29 cellular contexts compared by ENCODE assay signal in genomic region chr2:223758131-223758840, GRCh38.
DNase-seq lines count a peak whose midpoint lies in the region; ATAC-seq, FAIRE-seq and TF ChIP-seq lines count a peak whose summit lies in the region.
"Had no signal": no experiment of that assay in that cellular context is flagged by ENCODE, and none has a peak within 500 bp of the region (broad histone marks: within the 10 kb centered on the region; RNA-seq: fewer than 3 reads in every experiment).

No MANE protein-coding gene starts in this region.

- peaks cover 21% of the 10 kb centered on the region for H3K4me1 Mint-ChIP-seq in stimulated activated memory B cell treated with anti-CD40 and anti-IgM and Interleukin-4, amounts not matched to agents 10 μg/mL and 1 μg/mL and 100 μg/mL, for 72 hours
- H3K4me1 Mint-ChIP-seq: activated T-helper 17 cell treated with anti-CD3 and anti-CD28 coated beads, Interleukin-2, amount 50 U/mL, for 72 hours had no signal

- peaks cover 53% of the 10 kb centered on the region for H3K4me1 ChIP-seq in A549
- peaks cover 30% of the 10 kb centered on the region for H3K4me1 ChIP-seq in Loucy (ENCODE audit: insufficient read depth, low read length, poor library complexity, severe bottlenecking)
- H3K4me1 ChIP-seq: ascending aorta, vagina had no signal

- CTCF ChIA-PET in A549 (lab: Yijun Ruan, JAX) (interaction anchor here (0.6 to 1.5 kb wide), 3 partner anchors 32 to 819 kb away, joined by 3 to 4 read pairs (median 4); no protein-coding TSS in a partner anchor), RWPE1 (lab: Yijun Ruan, JAX) (no interaction called here)

- intact Hi-C loops in left cardiac atrium (cut with DNase I) = no loop called here

- no peak for TF ChIP-seq CTCF in A549 (IDR thresholded peaks at IDR 0.05)
- no peak for TF ChIP-seq CTCF in Loucy (conservative IDR thresholded peaks at IDR 0.05; ENCODE audit: low read length)
- no peak for TF ChIP-seq CTCF in RWPE1 (conservative IDR thresholded peaks at IDR 0.05; ENCODE audit: low read depth)

- H3K27me3 ChIP-seq in Loucy (ENCODE audit: insufficient read depth, low read length, poor library complexity, severe bottlenecking) = no peaks in the 10 kb centered on the region
- H3K27me3 ChIP-seq: ascending aorta, BLaER1, heart left ventricle, left lung, ovary, vagina had no signal

- no peak for TF ChIP-seq RAD21 in A549 (conservative IDR thresholded peaks at IDR 0.05 in 1 of 2, IDR thresholded peaks at IDR 0.05 in 1 of 2)

- no peaks in the 10 kb centered on the region for H3F3A ChIP-seq in Loucy (ENCODE audit: low read depth)

- H3K9me3 Mint-ChIP-seq in stimulated activated memory B cell treated with anti-CD40 and anti-IgM and Interleukin-4, amounts not matched to agents 10 μg/mL and 1 μg/mL and 100 μg/mL, for 72 hours = no peaks in the 10 kb centered on the region
- H3K9me3 Mint-ChIP-seq: activated B cell treated with CpG ODN at 0.5 μM for 24 hours; activated naive CD8-positive, alpha-beta T cell treated with anti-CD3 and anti-CD28 coated beads for 36 hours; activated T-helper 17 cell treated with anti-CD3 and anti-CD28 coated beads, Interleukin-2, amount 50 U/mL, for 72 hours; dendritic cell treated with granulocyte-macrophage colony-stimulating factor and Interleukin-4, amounts not matched to agents 40 ng/mL and 50 ng/mL, for 4 days; naive thymus-derived CD8-positive, alpha-beta T cell had no signal

- POLR2A ChIA-PET in A549 (lab: Yijun Ruan, JAX) (no interaction called here), RWPE1 (lab: Yijun Ruan, JAX; ENCODE audit: low non-redundant PET) (no interaction called here)

- H3K27me3 Mint-ChIP-seq in stimulated activated memory B cell treated with anti-CD40 and anti-IgM and Interleukin-4, amounts not matched to agents 10 μg/mL and 1 μg/mL and 100 μg/mL, for 72 hours = no peaks in the 10 kb centered on the region
- H3K27me3 Mint-ChIP-seq: activated B cell treated with CpG ODN at 0.5 μM for 24 hours; activated naive CD8-positive, alpha-beta T cell treated with anti-CD3 and anti-CD28 coated beads for 36 hours; activated T-helper 17 cell treated with anti-CD3 and anti-CD28 coated beads, Interleukin-2, amount 50 U/mL, for 72 hours; dendritic cell treated with granulocyte-macrophage colony-stimulating factor and Interleukin-4, amounts not matched to agents 40 ng/mL and 50 ng/mL, for 4 days had no signal

- H3K79me2 ChIP-seq in Loucy (ENCODE audit: insufficient read depth, low read length) = peaks cover 4% of the 10 kb centered on the region; the same call in 1 of the 2 replicates

- DNase-seq in A549 (ENCODE audit: low read depth in 1 of 2, low spot score in 1 of 2) (no peak), RWPE1 (ENCODE audit: low spot score) (no peak), foreskin melanocyte (peak; percentile 62), left cardiac atrium (no peak), DMS 273 treated with DMSO at 0.1 percent for 48 hours (lab: John Stamatoyannopoulos, UW) (no peak)
- DNase-seq in effector CD4-positive, alpha-beta T cell = no peak
- DNase-seq: ACHN; activated B cell treated with CpG ODN at 0.5 μM for 24 hours; activated CD8-positive, alpha-beta memory T cell treated with anti-CD3 and anti-CD28 coated beads, Interleukin-2, amount 50 U/mL, for 4 hours; activated naive CD8-positive, alpha-beta T cell treated with anti-CD3 and anti-CD28 coated beads for 36 hours; central memory CD4-positive, alpha-beta T cell; H7; heart left ventricle; left lung; midbrain; naive thymus-derived CD8-positive, alpha-beta T cell; NCI-H526; ovary; Right ventricle myocardium superior; stimulated activated CD4-positive, alpha-beta T cell treated with anti-CD3 and anti-CD28 coated beads, Interleukin-12 subunit alpha, Interleukin-12 subunit beta, amount 100 ng/mL, for 4 hours; stimulated activated CD4-positive, alpha-beta T cell treated with anti-CD3 and anti-CD28 coated beads, Interleukin-4, amount 100 ng/mL, for 24 hours; stimulated activated naive CD4-positive, alpha-beta T cell had no signal

- FAIRE-seq in A549 (lab: Jason Lieb, UNC) = no peak

- no peaks in the 10 kb centered on the region for H3K9me3 ChIP-seq in A549
- no peaks in the 10 kb centered on the region for H3K9me3 ChIP-seq in Loucy (ENCODE audit: insufficient read depth, low read depth, low read length)
- H3K9me3 ChIP-seq: ascending aorta, BLaER1, heart left ventricle, left lung, ovary, vagina had no signal

- peaks cover 13% of the 10 kb centered on the region for H3K36me3 Mint-ChIP-seq in stimulated activated memory B cell treated with anti-CD40 and anti-IgM and Interleukin-4, amounts not matched to agents 10 μg/mL and 1 μg/mL and 100 μg/mL, for 72 hours
- H3K36me3 Mint-ChIP-seq: activated naive CD8-positive, alpha-beta T cell treated with anti-CD3 and anti-CD28 coated beads for 36 hours had no signal

- no peaks in the 10 kb centered on the region for H4K20me1 ChIP-seq in Loucy (ENCODE audit: insufficient read depth, low read length, poor library complexity, severe bottlenecking)
- H4K20me1 ChIP-seq: BLaER1 had no signal

- no peak for TF ChIP-seq EP300 in A549 (IDR thresholded peaks at IDR 0.05)

- no peaks in the 10 kb centered on the region for H3K9me2 ChIP-seq in Loucy (replicated peaks; ENCODE audit: low read depth, low read length)

- TF ChIP-seq POLR2A in A549 (IDR thresholded peaks at IDR 0.05; ENCODE audit: low read length) = no peak

- H3K27ac Mint-ChIP-seq in stimulated activated memory B cell treated with anti-CD40 and anti-IgM and Interleukin-4, amounts not matched to agents 10 μg/mL and 1 μg/mL and 100 μg/mL, for 72 hours = no peak overlapping the region
- H3K27ac Mint-ChIP-seq: activated B cell treated with CpG ODN at 0.5 μM for 24 hours; activated naive CD8-positive, alpha-beta T cell treated with anti-CD3 and anti-CD28 coated beads for 36 hours; activated T-helper 17 cell treated with anti-CD3 and anti-CD28 coated beads, Interleukin-2, amount 50 U/mL, for 72 hours; dendritic cell treated with granulocyte-macrophage colony-stimulating factor and Interleukin-4, amounts not matched to agents 40 ng/mL and 50 ng/mL, for 4 days had no signal

- H3K9ac ChIP-seq in Loucy (ENCODE audit: low read depth, low read length, poor library complexity, severe bottlenecking) = no peak overlapping the region
- H3K9ac ChIP-seq: BLaER1 had no signal

- no peak overlapping the region for H3K4me2 ChIP-seq in A549
- H3K4me2 ChIP-seq in Loucy (ENCODE audit: low read depth, low read length, poor library complexity, severe bottlenecking) = peak overlapping the region; percentile 81
- H3K4me2 ChIP-seq: BLaER1 had no signal

- ATAC-seq in A549 = no peak
- ATAC-seq in stimulated activated memory B cell treated with anti-CD40 and anti-IgM and Interleukin-4, amounts not matched to agents 10 μg/mL and 1 μg/mL and 100 μg/mL, for 72 hours = no peak
- ATAC-seq in left cardiac atrium = no peak
- ATAC-seq: activated T-helper 17 cell treated with anti-CD3 and anti-CD28 coated beads, Interleukin-2, amount 50 U/mL, for 72 hours; heart left ventricle; naive thymus-derived CD8-positive, alpha-beta T cell had no signal

- H3K4me3 ChIP-seq in A549 (no peak overlapping the region), Loucy (ENCODE audit: low read length, poor library complexity, severe bottlenecking) (no peak overlapping the region)
- H3K4me3 ChIP-seq: ascending aorta, BLaER1, heart left ventricle, left lung, ovary, vagina had no signal

- 82% methylated on average over 4 of the region's 4 CpGs for WGBS in A549 (ENCODE audit: missing lambda C conversion rate)

- H3K36me3 ChIP-seq in Loucy (ENCODE audit: insufficient read depth, low read length) = no peaks in the 10 kb centered on the region
- H3K36me3 ChIP-seq: ascending aorta, BLaER1, heart left ventricle, left lung, ovary, vagina had no signal

- H3K27ac ChIP-seq in A549 (peak overlapping the region; percentile 94 to 96), RWPE1 (peak overlapping the region; percentile 87)
- H3K27ac ChIP-seq: ascending aorta, BLaER1, heart left ventricle, ovary, vagina had no signal

- no peak overlapping the region for H3K4me3 Mint-ChIP-seq in stimulated activated memory B cell treated with anti-CD40 and anti-IgM and Interleukin-4, amounts not matched to agents 10 μg/mL and 1 μg/mL and 100 μg/mL, for 72 hours
- H3K4me3 Mint-ChIP-seq: activated B cell treated with CpG ODN at 0.5 μM for 24 hours; activated naive CD8-positive, alpha-beta T cell treated with anti-CD3 and anti-CD28 coated beads for 36 hours; activated T-helper 17 cell treated with anti-CD3 and anti-CD28 coated beads, Interleukin-2, amount 50 U/mL, for 72 hours; dendritic cell treated with granulocyte-macrophage colony-stimulating factor and Interleukin-4, amounts not matched to agents 40 ng/mL and 50 ng/mL, for 4 days; naive thymus-derived CD8-positive, alpha-beta T cell had no signal

- no peak overlapping the region for H2AFZ ChIP-seq in Loucy (ENCODE audit: low read length)

TF ChIP-seq in A549, 52 proteins besides CTCF, POLR2A, EP300 and RAD21 (continues in another document):
- TF ChIP-seq SMC3 (IDR thresholded peaks at IDR 0.05) = no peak
- TF ChIP-seq ZC3H11A (IDR thresholded peaks at IDR 0.05) = no peak
- TF ChIP-seq MYC (IDR thresholded peaks at IDR 0.05; ENCODE audit: borderline replicate concordance, low read length) = no peak
- TF ChIP-seq, protein P1, sequence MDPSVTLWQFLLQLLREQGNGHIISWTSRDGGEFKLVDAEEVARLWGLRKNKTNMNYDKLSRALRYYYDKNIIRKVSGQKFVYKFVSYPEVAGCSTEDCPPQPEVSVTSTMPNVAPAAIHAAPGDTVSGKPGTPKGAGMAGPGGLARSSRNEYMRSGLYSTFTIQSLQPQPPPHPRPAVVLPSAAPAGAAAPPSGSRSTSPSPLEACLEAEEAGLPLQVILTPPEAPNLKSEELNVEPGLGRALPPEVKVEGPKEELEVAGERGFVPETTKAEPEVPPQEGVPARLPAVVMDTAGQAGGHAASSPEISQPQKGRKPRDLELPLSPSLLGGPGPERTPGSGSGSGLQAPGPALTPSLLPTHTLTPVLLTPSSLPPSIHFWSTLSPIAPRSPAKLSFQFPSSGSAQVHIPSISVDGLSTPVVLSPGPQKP (IDR thresholded peaks at IDR 0.05; ENCODE audit: low read depth, low read length) = no peak
- no peak for TF ChIP-seq ZFP36 (IDR thresholded peaks at IDR 0.05; ENCODE audit: borderline replicate concordance, partially characterized antibody)
- TF ChIP-seq, protein P2, sequence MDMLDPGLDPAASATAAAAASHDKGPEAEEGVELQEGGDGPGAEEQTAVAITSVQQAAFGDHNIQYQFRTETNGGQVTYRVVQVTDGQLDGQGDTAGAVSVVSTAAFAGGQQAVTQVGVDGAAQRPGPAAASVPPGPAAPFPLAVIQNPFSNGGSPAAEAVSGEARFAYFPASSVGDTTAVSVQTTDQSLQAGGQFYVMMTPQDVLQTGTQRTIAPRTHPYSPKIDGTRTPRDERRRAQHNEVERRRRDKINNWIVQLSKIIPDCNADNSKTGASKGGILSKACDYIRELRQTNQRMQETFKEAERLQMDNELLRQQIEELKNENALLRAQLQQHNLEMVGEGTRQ (IDR thresholded peaks at IDR 0.05) = no peak
- TF ChIP-seq KDM5A (IDR thresholded peaks at IDR 0.05) = no peak
